Comparison of ENCODE assay signal across 24 cellular contexts in the genomic region with DNA sequence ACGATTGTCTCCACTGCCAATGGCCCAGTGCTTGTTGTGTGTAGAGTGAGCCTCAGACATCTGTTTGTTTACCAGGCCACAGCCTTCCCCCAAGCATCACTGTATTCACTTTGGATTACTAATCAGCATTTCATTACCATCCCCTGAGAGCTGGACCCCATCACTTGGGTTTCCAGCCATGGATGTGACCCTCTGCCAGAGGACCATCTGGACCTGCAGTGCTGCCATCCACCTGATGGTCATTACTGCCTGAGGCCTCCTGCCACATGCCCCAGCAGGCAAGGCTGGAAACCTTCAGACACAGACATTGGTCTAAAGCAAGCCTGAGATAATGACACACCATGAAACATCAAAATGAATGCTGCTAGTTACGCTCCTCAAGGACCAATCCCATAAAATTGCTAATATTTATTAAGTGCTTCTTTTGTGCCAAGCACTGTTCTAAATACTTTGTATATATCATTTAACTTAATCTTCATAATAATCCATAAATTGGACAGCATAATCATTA.
"Had no signal": no experiment of that assay in that cellular context is flagged by ENCODE, and none has a peak within 500 bp of the region (broad histone marks: within the 10 kb centered on the region; RNA-seq: fewer than 3 reads in every experiment).

No MANE protein-coding gene starts in this region.

- FAIRE-seq: K562 had no signal

- DNase-seq: activated CD4-positive, alpha-beta memory T cell treated with anti-CD3 and anti-CD28 coated beads, Interleukin-2, amount 10 ng/mL, durations not matched to agents 7 days and 5 days; activated CD4-positive, alpha-beta T cell treated with anti-CD3 and anti-CD28 coated beads for 36 hours; activated CD4-positive, alpha-beta T cell treated with anti-CD3 and anti-CD28 coated beads, Interleukin-2, amount 50 U/mL, for 1 hour; activated gamma-delta T cell; activated naive CD4-positive, alpha-beta T cell treated with anti-CD3 and anti-CD28 coated beads for 36 hours; activated naive CD8-positive, alpha-beta T cell treated with anti-CD3 and anti-CD28 coated beads for 36 hours; activated T-cell treated with anti-CD3 and anti-CD28 coated beads for 4 hours; activated T-cell treated with anti-CD3 and anti-CD28 coated beads, Interleukin-2, amount 50 U/mL, for 48 hours; central memory CD4-positive, alpha-beta T cell; Karpas-422; MM.1S; NCI-H1105; NCI-H1436; NCI-H1930; NCI-H2171; NCI-H2227 treated with DMSO at 0.1 percent for 48 hours; NCI-H510A; NCI-H526 treated with DMSO at 0.1 percent for 48 hours; PC-9; SHP77 treated with DMSO at 0.1 percent for 48 hours; T-helper 1 cell had no signal

- H3K27ac ChIP-seq: PC-9, VCaP had no signal

- H2AFZ ChIP-seq: PC-9 had no signal

- H3K4me3 ChIP-seq: K562, PC-9 had no signal

- ATAC-seq: activated CD4-positive, alpha-beta T cell treated with anti-CD3 and anti-CD28 coated beads for 36 hours; activated T-helper 17 cell treated with anti-CD3 and anti-CD28 coated beads, Interleukin-2, amount 50 U/mL, for 72 hours; K562 had no signal

- H3K4me2 ChIP-seq: PC-9 had no signal
